In the genomic region with DNA sequence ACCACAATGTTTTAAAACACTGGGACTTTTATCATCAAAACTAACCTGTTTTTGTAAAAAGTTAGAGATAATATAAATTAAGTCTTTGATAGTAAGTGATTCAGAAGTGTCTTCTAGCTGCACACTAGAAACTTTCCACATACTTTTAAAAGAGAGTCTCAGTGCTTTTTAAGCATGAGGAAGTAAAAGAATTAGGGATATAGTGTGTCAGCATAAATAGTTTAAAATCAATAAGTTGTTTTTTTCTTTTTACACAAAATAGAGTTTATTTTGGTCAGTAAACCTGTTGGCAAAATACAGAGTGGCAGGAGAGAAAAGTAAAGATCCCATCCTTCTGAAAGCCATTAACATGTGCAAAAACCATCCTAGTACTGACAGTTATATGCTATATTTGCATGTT, we compare ENCODE assay signal across 1 cellular context.
TF ChIP-seq lines count a peak whose summit lies in the region.

No MANE protein-coding gene starts in this region.

TF ChIP-seq in IMR-90, 13 proteins besides CTCF, POLR2A, EP300 and RAD21:
- TF ChIP-seq CHD1 (IDR thresholded peaks at IDR 0.05; ENCODE audit: low read depth, low read length) (no peak), NFE2L2 (IDR thresholded peaks at IDR 0.05; ENCODE audit: low read depth, low read length) (no peak), USF2 (IDR thresholded peaks at IDR 0.05; ENCODE audit: low read depth, low read length) (no peak), MAZ (IDR thresholded peaks at IDR 0.05; ENCODE audit: borderline replicate concordance, low read depth, low read length) (no peak), RCOR1 (IDR thresholded peaks at IDR 0.05; ENCODE audit: insufficient replicate concordance, low read length) (no peak), CEBPB (IDR thresholded peaks at IDR 0.05; ENCODE audit: low read depth, low read length) (no peak), MAFK (IDR thresholded peaks at IDR 0.05; ENCODE audit: low read depth, low read length) (no peak), FOS (IDR thresholded peaks at IDR 0.05; ENCODE audit: low read depth, low read length) (no peak), BHLHE40 (IDR thresholded peaks at IDR 0.05; ENCODE audit: low read depth, low read length) (no peak)
TF ChIP-seq in IMR-90: peak in this region for 0.
